14 cellular contexts compared by ENCODE assay signal in the genomic region with DNA sequence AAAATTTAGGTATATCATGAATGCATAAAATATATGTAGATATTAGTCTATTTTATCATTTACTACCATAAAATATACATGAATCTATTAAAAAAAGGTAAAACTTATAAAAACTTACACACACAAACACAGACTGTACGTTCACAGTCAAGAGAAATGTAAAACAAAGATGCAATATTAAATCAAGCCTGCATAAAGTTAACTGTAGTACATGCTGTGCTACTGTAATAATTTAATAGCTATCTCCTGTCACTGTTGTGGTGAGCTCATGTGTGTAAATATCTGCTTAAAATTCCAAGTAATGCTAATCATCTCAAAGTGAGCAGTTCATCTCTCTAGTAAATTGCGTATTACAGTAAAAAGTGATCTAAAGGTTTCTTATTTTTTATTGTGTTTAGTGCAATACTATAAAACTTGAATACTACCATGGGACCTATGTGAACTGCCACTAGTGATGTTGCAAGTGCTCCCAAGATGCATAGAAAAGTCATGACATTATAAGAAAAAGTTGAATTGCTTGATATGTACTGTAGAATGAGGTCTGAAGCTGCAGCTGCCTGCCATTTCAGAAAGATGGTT. TPM values are rescaled to one million over a fixed set of nuclear protein-coding genes. Genes with fewer than 3 reads are reported as not detected.
DNase-seq lines count a peak whose midpoint lies in the region; ATAC-seq and TF ChIP-seq lines count a peak whose summit lies in the region.
"Had no signal": no experiment of that assay in that cellular context is flagged by ENCODE, and none has a peak within 500 bp of the region (broad histone marks: within the 10 kb centered on the region; RNA-seq: fewer than 3 reads in every experiment).

No MANE protein-coding gene starts in this region.

- WGBS in endodermal cell (ENCODE audit: insufficient coverage in 1 of 2, insufficient read length in 1 of 2), 2 experiments: 100% methylated on average over 1 to 2 of the region's 2 CpGs
- 90 to 95% methylated on average over 2 of the region's 2 CpGs for WGBS in upper lobe of left lung, 2 donors

- H3K4me3 ChIP-seq in MM.1S (ENCODE audit: low read length): no peak overlapping the region
- H3K4me3 ChIP-seq in endodermal cell (ENCODE audit: low read length): peak overlapping the region; percentile 85
- H3K4me3 ChIP-seq in skeletal muscle satellite cell (ENCODE audit: low read length): peak overlapping the region; percentile 79
- no peak overlapping the region for H3K4me3 ChIP-seq in upper lobe of left lung
- H3K4me3 ChIP-seq: lung had no signal

- H3K9me3 Mint-ChIP-seq in activated naive CD8-positive, alpha-beta T cell treated with anti-CD3 and anti-CD28 coated beads, Interleukin-2, amount 10 ng/mL, durations not matched to agents 7 days and 5 days: peaks cover 39% of the 10 kb centered on the region
- H3K9me3 Mint-ChIP-seq in activated naive CD8-positive, alpha-beta T cell treated with anti-CD3 and anti-CD28 coated beads, Interleukin-2, amount 50 U/mL, for 24 hours: peaks cover 74% of the 10 kb centered on the region
- peaks cover 28% of the 10 kb centered on the region for H3K9me3 Mint-ChIP-seq in endodermal cell

- no peak overlapping the region for H2AFZ ChIP-seq in MM.1S (ENCODE audit: low read length)

- no peak for TF ChIP-seq EP300 in upper lobe of left lung (IDR thresholded peaks at IDR 0.05)

- peaks cover 13% of the 10 kb centered on the region for H3K4me1 Mint-ChIP-seq in activated naive CD8-positive, alpha-beta T cell treated with anti-CD3 and anti-CD28 coated beads, Interleukin-2, amount 10 ng/mL, durations not matched to agents 7 days and 5 days
- H3K4me1 Mint-ChIP-seq in activated naive CD8-positive, alpha-beta T cell treated with anti-CD3 and anti-CD28 coated beads, Interleukin-2, amount 50 U/mL, for 24 hours: peaks cover 10% of the 10 kb centered on the region
- H3K4me1 Mint-ChIP-seq in endodermal cell: peaks cover 7% of the 10 kb centered on the region

- no peaks in the 10 kb centered on the region for H3K27me3 Mint-ChIP-seq in activated naive CD8-positive, alpha-beta T cell treated with anti-CD3 and anti-CD28 coated beads, Interleukin-2, amount 10 ng/mL, durations not matched to agents 7 days and 5 days
- H3K27me3 Mint-ChIP-seq in activated naive CD8-positive, alpha-beta T cell treated with anti-CD3 and anti-CD28 coated beads, Interleukin-2, amount 50 U/mL, for 24 hours: no peaks in the 10 kb centered on the region
- no peaks in the 10 kb centered on the region for H3K27me3 Mint-ChIP-seq in endodermal cell (ENCODE audit: insufficient read depth)
- H3K27me3 Mint-ChIP-seq: activated naive CD4-positive, alpha-beta T cell treated with anti-CD3 and anti-CD28 coated beads, Interleukin-2, amount 50 U/mL, for 24 hours had no signal

- no peaks in the 10 kb centered on the region for H3F3A ChIP-seq in MM.1S (ENCODE audit: insufficient read depth, low read length)

- H3K9me3 ChIP-seq in MM.1S (replicated peaks; ENCODE audit: insufficient read depth, low read length): no peaks in the 10 kb centered on the region
- peaks cover 32% of the 10 kb centered on the region for H3K9me3 ChIP-seq in endodermal cell (ENCODE audit: control insufficient read depth, low read length)
- peaks cover 14% of the 10 kb centered on the region for H3K9me3 ChIP-seq in skeletal muscle satellite cell (replicated peaks; ENCODE audit: low read length)
- peaks cover 50 to 93% (median 80%) of the 10 kb centered on the region in 4 donors for H3K9me3 ChIP-seq in upper lobe of left lung

- H3K27ac Mint-ChIP-seq in activated naive CD8-positive, alpha-beta T cell treated with anti-CD3 and anti-CD28 coated beads, Interleukin-2, amount 10 ng/mL, durations not matched to agents 7 days and 5 days: no peak overlapping the region
- no peak overlapping the region for H3K27ac Mint-ChIP-seq in activated naive CD8-positive, alpha-beta T cell treated with anti-CD3 and anti-CD28 coated beads, Interleukin-2, amount 50 U/mL, for 24 hours
- H3K27ac Mint-ChIP-seq in endodermal cell: no peak overlapping the region
- H3K27ac Mint-ChIP-seq: activated naive CD4-positive, alpha-beta T cell treated with anti-CD3 and anti-CD28 coated beads, Interleukin-2, amount 50 U/mL, for 24 hours; immature natural killer cell; neural progenitor cell had no signal

- POLR2A ChIA-PET in activated naive CD8-positive, alpha-beta T cell treated with anti-CD3 and anti-CD28 coated beads, Interleukin-2, amount 10 ng/mL, durations not matched to agents 7 days and 5 days (lab: Charles Lee): no interaction called here

- H3K4me3 Mint-ChIP-seq in activated naive CD8-positive, alpha-beta T cell treated with anti-CD3 and anti-CD28 coated beads, Interleukin-2, amount 10 ng/mL, durations not matched to agents 7 days and 5 days: peak overlapping the region; percentile 85
- H3K4me3 Mint-ChIP-seq in activated naive CD8-positive, alpha-beta T cell treated with anti-CD3 and anti-CD28 coated beads, Interleukin-2, amount 50 U/mL, for 24 hours: no peak overlapping the region
- peak overlapping the region; percentile 70 for H3K4me3 Mint-ChIP-seq in endodermal cell

- H3K27ac ChIP-seq in MM.1S (ENCODE audit: low read length): no peak overlapping the region
- H3K27ac ChIP-seq in endodermal cell (ENCODE audit: low read depth, low read length): no peak overlapping the region
- H3K27ac ChIP-seq in upper lobe of left lung: no peak overlapping the region
- H3K27ac ChIP-seq: neural progenitor cell, upper lobe of right lung had no signal

- no peak for ATAC-seq in activated naive CD8-positive, alpha-beta T cell treated with anti-CD3 and anti-CD28 coated beads, Interleukin-2, amount 10 ng/mL, durations not matched to agents 7 days and 5 days (ENCODE audit: low read depth)
- no peak for ATAC-seq in activated naive CD8-positive, alpha-beta T cell treated with anti-CD3 and anti-CD28 coated beads, Interleukin-2, amount 50 U/mL, for 24 hours
- no peak for ATAC-seq in upper lobe of left lung (ENCODE audit: low FRiP score in 2 of 2)

- DNase-seq in activated naive CD8-positive, alpha-beta T cell treated with anti-CD3 and anti-CD28 coated beads, Interleukin-2, amount 10 ng/mL, durations not matched to agents 7 days and 5 days: no peak
- DNase-seq in activated naive CD8-positive, alpha-beta T cell treated with anti-CD3 and anti-CD28 coated beads, Interleukin-2, amount 50 U/mL, for 24 hours: no peak
- no peak for DNase-seq in MM.1S
- DNase-seq in endodermal cell: no peak
- no peak for DNase-seq in NCI-H2029 treated with DMSO at 0.1 percent for 48 hours (lab: John Stamatoyannopoulos, UW)
- no peak for DNase-seq in upper lobe of left lung
- no peak for DNase-seq in activated CD4-positive, alpha-beta T cell treated with anti-CD3 and anti-CD28 coated beads, Interleukin-2, amount 50 U/mL, for 4 hours
- DNase-seq: ACHN had no signal

- H3K36me3 ChIP-seq in MM.1S (replicated peaks; ENCODE audit: insufficient read depth, low read length): no peaks in the 10 kb centered on the region
- no peaks in the 10 kb centered on the region for H3K36me3 ChIP-seq in endodermal cell (ENCODE audit: control insufficient read depth, insufficient read depth, low read length)
- H3K36me3 ChIP-seq in skeletal muscle satellite cell (ENCODE audit: insufficient read depth, low read length): no peaks in the 10 kb centered on the region
- no peaks in the 10 kb centered on the region for H3K36me3 ChIP-seq in upper lobe of left lung
- H3K36me3 ChIP-seq: neural progenitor cell, upper lobe of right lung had no signal

- H3K4me2 ChIP-seq in MM.1S (ENCODE audit: low read depth, low read length) (peak overlapping the region; percentile 61; the same call in 1 of the 2 replicates), skeletal muscle satellite cell (ENCODE audit: low read length) (peak overlapping the region; percentile 93)

- no peak for TF ChIP-seq POLR2A in upper lobe of left lung (IDR thresholded peaks at IDR 0.05)

- no peaks in the 10 kb centered on the region for H3K27me3 ChIP-seq in MM.1S (replicated peaks; ENCODE audit: insufficient read depth, low read length)
- no peaks in the 10 kb centered on the region for H3K27me3 ChIP-seq in endodermal cell (ENCODE audit: control insufficient read depth, insufficient read depth, low read length, poor library complexity, severe bottlenecking)
- H3K27me3 ChIP-seq in skeletal muscle satellite cell (ENCODE audit: control insufficient read depth, insufficient read depth, low read length): no peaks in the 10 kb centered on the region
- H3K27me3 ChIP-seq in upper lobe of left lung: no peaks in the 10 kb centered on the region
- H3K27me3 ChIP-seq: neural progenitor cell, upper lobe of right lung had no signal

- H4K20me1 ChIP-seq in MM.1S (ENCODE audit: insufficient read depth, low read length): no peaks in the 10 kb centered on the region

- H3K9ac ChIP-seq in MM.1S (ENCODE audit: low read length) (no peak overlapping the region), endodermal cell (ENCODE audit: extremely low read depth, low read length, poor library complexity, severe bottlenecking) (no peak overlapping the region), skeletal muscle satellite cell (ENCODE audit: low read depth, low read length) (no peak overlapping the region)
- H3K9ac ChIP-seq: neural progenitor cell had no signal

- no peaks in the 10 kb centered on the region for H3K9me2 ChIP-seq in MM.1S (replicated peaks; ENCODE audit: insufficient read depth, low read length)

- H3K4me1 ChIP-seq in MM.1S (ENCODE audit: low read length) (no peaks in the 10 kb centered on the region), endodermal cell (ENCODE audit: control insufficient read depth, insufficient read depth, low read length) (no peaks in the 10 kb centered on the region), skeletal muscle satellite cell (ENCODE audit: control insufficient read depth, insufficient read depth, low read length) (peaks cover 6% of the 10 kb centered on the region), upper lobe of left lung (no peaks in the 10 kb centered on the region)
- H3K4me1 ChIP-seq: neural progenitor cell, upper lobe of right lung had no signal

- H3K79me2 ChIP-seq in MM.1S (ENCODE audit: low read length): no peaks in the 10 kb centered on the region

- no peak for TF ChIP-seq CTCF in MM.1S (IDR thresholded peaks at IDR 0.05; ENCODE audit: low read length)
- TF ChIP-seq CTCF in endodermal cell (conservative IDR thresholded peaks at IDR 0.05): no peak
- TF ChIP-seq CTCF in upper lobe of left lung (IDR thresholded peaks at IDR 0.05): no peak

- peaks cover 23% of the 10 kb centered on the region for H3K36me3 Mint-ChIP-seq in activated naive CD8-positive, alpha-beta T cell treated with anti-CD3 and anti-CD28 coated beads, Interleukin-2, amount 10 ng/mL, durations not matched to agents 7 days and 5 days
- peaks cover 44% of the 10 kb centered on the region for H3K36me3 Mint-ChIP-seq in activated naive CD8-positive, alpha-beta T cell treated with anti-CD3 and anti-CD28 coated beads, Interleukin-2, amount 50 U/mL, for 24 hours (ENCODE audit: low read depth)
- peaks cover 7% of the 10 kb centered on the region for H3K36me3 Mint-ChIP-seq in endodermal cell (ENCODE audit: low read depth)

RNA-seq across cellular contexts. Expression of a gene that starts 0.8 kb away (rescaled TPM):
- 1 to 10 TPM; 1.0 to 1.6 TPM for total RNA-seq in activated naive CD8-positive, alpha-beta T cell treated with anti-CD3 and anti-CD28 coated beads, Interleukin-2, amount 10 ng/mL, durations not matched to agents 7 days and 5 days
- 1 to 10 TPM in 1 of 2 donors, under 1 TPM in 1; 0.58 to 3.0 TPM for total RNA-seq in endodermal cell
- 0.85 TPM for polyA plus RNA-seq in endodermal cell (2013, experiment 1 of 2)
- polyA plus RNA-seq in endodermal cell (2013, experiment 2 of 2): 0.70 TPM
- total RNA-seq in skeletal muscle satellite cell (2012; rRNA removed): under 0.01 and 0.22 TPM in 2 replicates
- under 1 TPM in 4 of 6 donors, not detected in 2; 0.15 to 0.44 (median 0.25) TPM for total RNA-seq in upper lobe of left lung

RNA-seq across cellular contexts. Expression of a gene that starts 45.9 kb away (rescaled TPM):
- 1 to 10 TPM; 8.8 to 9.4 TPM for total RNA-seq in activated naive CD8-positive, alpha-beta T cell treated with anti-CD3 and anti-CD28 coated beads, Interleukin-2, amount 10 ng/mL, durations not matched to agents 7 days and 5 days
- 10 to 100 TPM in 1 of 2 donors, 1 to 10 TPM in 1; 7.0 to 12.1 TPM for total RNA-seq in endodermal cell
- polyA plus RNA-seq in endodermal cell (2013, experiment 1 of 2): 4.9 TPM
- 5.1 TPM for polyA plus RNA-seq in endodermal cell (2013, experiment 2 of 2)
- 1.8 and 2.8 TPM in 2 replicates for total RNA-seq in skeletal muscle satellite cell (2012; rRNA removed)
- 10 to 100 TPM in 2 of 6 donors, 1 to 10 TPM in 4; 3.0 to 16.8 (median 8.3) TPM for total RNA-seq in upper lobe of left lung

RNA-seq across cellular contexts. Expression of a gene that starts 46.6 kb away (rescaled TPM):
- 10 to 100 TPM; 40.6 to 42.2 TPM for total RNA-seq in activated naive CD8-positive, alpha-beta T cell treated with anti-CD3 and anti-CD28 coated beads, Interleukin-2, amount 10 ng/mL, durations not matched to agents 7 days and 5 days
- total RNA-seq in endodermal cell: 10 to 100 TPM; 27.6 to 27.8 TPM
- 17.6 TPM for polyA plus RNA-seq in endodermal cell (2013, experiment 1 of 2)
- 16.1 TPM for polyA plus RNA-seq in endodermal cell (2013, experiment 2 of 2)
- total RNA-seq in skeletal muscle satellite cell (2012; rRNA removed): 11.4 and 14.2 TPM in 2 replicates
- total RNA-seq in upper lobe of left lung: 10 to 100 TPM in 4 of 6 donors, 1 to 10 TPM in 2; 5.3 to 23.0 (median 16.8) TPM

Comparison
In these comparisons a context has a peak if more than half of its experiments do, and no peak if none do; other contexts are left out.
1. H3K4me3 ChIP-seq: peak in endodermal cell (single experiment) and skeletal muscle satellite cell (single experiment); none in MM.1S (single experiment) and upper lobe of left lung (0 of 4).